Comparison of ENCODE assay signal across 26 cellular contexts in the genomic region with DNA sequence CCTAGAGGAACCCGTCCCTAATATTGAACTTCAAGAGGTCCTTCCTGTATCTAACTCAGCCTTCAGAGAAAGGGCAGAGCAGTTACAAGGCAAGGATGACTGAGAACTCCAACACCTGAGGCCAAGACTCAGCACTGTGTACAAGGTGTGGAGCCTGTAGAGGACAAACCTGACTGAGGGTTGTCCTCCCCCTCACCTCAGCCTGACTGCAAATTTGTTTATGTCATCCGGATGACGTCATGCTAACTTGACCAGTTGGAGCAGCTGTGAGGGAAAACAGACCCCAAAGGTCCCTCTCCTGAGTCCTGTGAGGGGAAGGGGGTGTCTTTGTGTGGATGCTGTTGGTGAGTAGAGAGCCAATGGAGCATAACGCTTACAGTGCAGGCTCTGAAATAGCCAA. TPM values are rescaled to one million over a fixed set of nuclear protein-coding genes. Genes with fewer than 3 reads are reported as not detected.
A peak's percentile ranks its signal among the peaks of the same experiment; 100 is the strongest.
DNase-seq lines count a peak whose midpoint lies in the region; ATAC-seq and TF ChIP-seq lines count a peak whose summit lies in the region.
"Had no signal": no experiment of that assay in that cellular context is flagged by ENCODE, and none has a peak within 500 bp of the region (broad histone marks: within the 10 kb centered on the region; RNA-seq: fewer than 3 reads in every experiment).

No MANE protein-coding gene starts in this region.

- TF ChIP-seq CTCF in neutrophil (IDR thresholded peaks at IDR 0.05), result no peak

- H3K4me1 ChIP-seq in neutrophil (ENCODE audit: control insufficient read depth in 1 of 2, insufficient read depth in 1 of 2, low read depth in 1 of 2, low read length in 1 of 2), result peaks cover 46 to 54% of the 10 kb centered on the region in 2 experiments

- H3K27ac Mint-ChIP-seq in activated T-helper 1 cell treated with anti-CD3 and anti-CD28 coated beads, Interleukin-12 subunit alpha, Interleukin-12 subunit beta, Interleukin-2, Interleukin-4 antibody, amounts not matched to agents 30 ng/mL and 10 ng/mL and 1 ng/mL, durations not matched to agents 14 hours and 24 hours and 36 hours, result peak overlapping the region; percentile 27
- H3K27ac Mint-ChIP-seq: B cell; dendritic cell treated with granulocyte-macrophage colony-stimulating factor and Interleukin-4, amounts not matched to agents 40 ng/mL and 50 ng/mL, for 4 days; GM23338; type B pancreatic cell had no signal

- peaks cover 51% of the 10 kb centered on the region for H3K36me3 Mint-ChIP-seq in activated T-helper 1 cell treated with anti-CD3 and anti-CD28 coated beads, Interleukin-12 subunit alpha, Interleukin-12 subunit beta, Interleukin-2, Interleukin-4 antibody, amounts not matched to agents 30 ng/mL and 10 ng/mL and 1 ng/mL, durations not matched to agents 14 hours and 24 hours and 36 hours (ENCODE audit: low read depth)

- H3K27ac ChIP-seq in neutrophil, result peak overlapping the region; percentile 90
- H3K27ac ChIP-seq: cardiac muscle cell, heart left ventricle, KMS-11, stomach had no signal

- no peak overlapping the region for H3K4me3 Mint-ChIP-seq in activated T-helper 1 cell treated with anti-CD3 and anti-CD28 coated beads, Interleukin-12 subunit alpha, Interleukin-12 subunit beta, Interleukin-2, Interleukin-4 antibody, amounts not matched to agents 30 ng/mL and 10 ng/mL and 1 ng/mL, durations not matched to agents 14 hours and 24 hours and 36 hours
- H3K4me3 Mint-ChIP-seq: B cell; dendritic cell treated with granulocyte-macrophage colony-stimulating factor and Interleukin-4, amounts not matched to agents 40 ng/mL and 50 ng/mL, for 4 days; GM23338; type B pancreatic cell had no signal

- DNase-seq in NCI-H146 (lab: John Stamatoyannopoulos, UW), result peak; percentile 31
- DNase-seq in NCI-H146 treated with DMSO at 0.1 percent for 48 hours (lab: John Stamatoyannopoulos, UW; ENCODE audit: unreplicated experiment), result no peak
- peak; percentile 10 for DNase-seq in COLO668 (lab: John Stamatoyannopoulos, UW; ENCODE audit: unreplicated experiment)
- DNase-seq in activated T-helper 1 cell treated with anti-CD3 and anti-CD28 coated beads, Interleukin-12 subunit alpha, Interleukin-12 subunit beta, Interleukin-2, Interleukin-4 antibody, amounts not matched to agents 30 ng/mL and 10 ng/mL and 1 ng/mL, durations not matched to agents 14 hours and 24 hours and 36 hours (ENCODE audit: low spot score), result no peak
- DNase-seq in mesenteric fat pad (ENCODE audit: low spot score), result no peak
- DNase-seq: activated CD4-positive, alpha-beta T cell treated with anti-CD3 and anti-CD28 coated beads for 4 hours; amniotic stem cell; GDM1; heart left ventricle; left ventricle myocardium superior; NCI-H2081; NCI-H526 treated with DMSO at 0.1 percent for 48 hours; stimulated activated CD4-positive, alpha-beta T cell treated with anti-CD3 and anti-CD28 coated beads, Interleukin-4, amount 100 ng/mL, for 1 hour; stomach; SW 1271 had no signal

- peaks cover 10% of the 10 kb centered on the region for H3K36me3 ChIP-seq in neutrophil
- H3K36me3 ChIP-seq: cardiac muscle cell, heart left ventricle, stomach had no signal

- ATAC-seq in HG03039 (IDR thresholded peaks at IDR 0.05; ENCODE audit: unreplicated experiment), result no peak
- no peak for ATAC-seq in GM21423 (IDR thresholded peaks at IDR 0.05; ENCODE audit: unreplicated experiment)
- ATAC-seq: GM23338, heart left ventricle, left ventricle myocardium superior, Right ventricle myocardium inferior had no signal

- no peaks in the 10 kb centered on the region for H3K9me3 ChIP-seq in neutrophil
- H3K9me3 ChIP-seq: heart left ventricle, stomach had no signal

- H3K27me3 Mint-ChIP-seq in activated T-helper 1 cell treated with anti-CD3 and anti-CD28 coated beads, Interleukin-12 subunit alpha, Interleukin-12 subunit beta, Interleukin-2, Interleukin-4 antibody, amounts not matched to agents 30 ng/mL and 10 ng/mL and 1 ng/mL, durations not matched to agents 14 hours and 24 hours and 36 hours (ENCODE audit: insufficient read depth), result no peaks in the 10 kb centered on the region
- H3K27me3 Mint-ChIP-seq: B cell; dendritic cell treated with granulocyte-macrophage colony-stimulating factor and Interleukin-4, amounts not matched to agents 40 ng/mL and 50 ng/mL, for 4 days had no signal

- intact Hi-C loops in activated T-helper 1 cell treated with anti-CD3 and anti-CD28 coated beads, Interleukin-12 subunit alpha, Interleukin-12 subunit beta, Interleukin-2, Interleukin-4 antibody, amounts not matched to agents 30 ng/mL and 10 ng/mL and 1 ng/mL, durations not matched to agents 14 hours and 24 hours and 36 hours (cut with micrococcal nuclease), result no loop called here

- peaks cover 83% of the 10 kb centered on the region for H3K4me1 Mint-ChIP-seq in activated T-helper 1 cell treated with anti-CD3 and anti-CD28 coated beads, Interleukin-12 subunit alpha, Interleukin-12 subunit beta, Interleukin-2, Interleukin-4 antibody, amounts not matched to agents 30 ng/mL and 10 ng/mL and 1 ng/mL, durations not matched to agents 14 hours and 24 hours and 36 hours (ENCODE audit: low read depth)

- no peak overlapping the region for H3K4me3 ChIP-seq in neutrophil (ENCODE audit: low read depth in 1 of 2, low read length in 1 of 2)
- H3K4me3 ChIP-seq: cardiac muscle cell, GM23338, heart left ventricle, stomach had no signal

- H3K9me3 Mint-ChIP-seq in activated T-helper 1 cell treated with anti-CD3 and anti-CD28 coated beads, Interleukin-12 subunit alpha, Interleukin-12 subunit beta, Interleukin-2, Interleukin-4 antibody, amounts not matched to agents 30 ng/mL and 10 ng/mL and 1 ng/mL, durations not matched to agents 14 hours and 24 hours and 36 hours, result peaks cover 10% of the 10 kb centered on the region
- H3K9me3 Mint-ChIP-seq: type B pancreatic cell had no signal

- no peaks in the 10 kb centered on the region for H3K27me3 ChIP-seq in neutrophil
- H3K27me3 ChIP-seq: heart left ventricle had no signal

RNA-seq across cellular contexts. Expression of gene CRACR2A, which starts 4.3 kb away (rescaled TPM):
- total RNA-seq in activated T-helper 1 cell treated with anti-CD3 and anti-CD28 coated beads, Interleukin-12 subunit alpha, Interleukin-12 subunit beta, Interleukin-2, Interleukin-4 antibody, amounts not matched to agents 30 ng/mL and 10 ng/mL and 1 ng/mL, durations not matched to agents 14 hours and 24 hours and 36 hours, result 28.0 and 30.0 TPM in 2 replicates
- total RNA-seq in mesenteric fat pad, result 4.7 TPM
- total RNA-seq: A172 had no signal

Comparison
In these comparisons a context has a peak if more than half of its experiments do, and no peak if none do; other contexts are left out.
1. DNase-seq: peak in NCI-H146 (single experiment) and COLO668 (single experiment); none in NCI-H146 treated with DMSO at 0.1 percent for 48 hours (single experiment), activated T-helper 1 cell treated with anti-CD3 and anti-CD28 coated beads, Interleukin-12 subunit alpha, Interleukin-12 subunit beta, Interleukin-2, Interleukin-4 antibody, amounts not matched to agents 30 ng/mL and 10 ng/mL and 1 ng/mL, durations not matched to agents 14 hours and 24 hours and 36 hours (single experiment) and mesenteric fat pad (single experiment).